Comparison of ENCODE assay signal across 8 cellular contexts in genomic region chr18:73235491-73235890, GRCh38.
DNase-seq lines count a peak whose midpoint lies in the region; ATAC-seq, FAIRE-seq and TF ChIP-seq lines count a peak whose summit lies in the region.

No MANE protein-coding gene starts in this region.

- CTCF ChIA-PET in PC-3 (lab: Charles Lee): no interaction called here

- H3K27ac ChIP-seq in PC-3 (ENCODE audit: low read length): peak overlapping the region; percentile 50
- no peak overlapping the region for H3K27ac ChIP-seq in lower lobe of right lung
- no peak overlapping the region for H3K27ac ChIP-seq in endodermal cell (ENCODE audit: low read depth, low read length)
- no peak overlapping the region for H3K27ac ChIP-seq in small intestine (ENCODE audit: low read depth in 1 of 2, low read length in 1 of 2)

- H3K9me2 ChIP-seq in PC-3 (replicated peaks; ENCODE audit: low read length): no peaks in the 10 kb centered on the region

- POLR2A ChIA-PET in PC-3 (lab: Charles Lee; ENCODE audit: unreplicated experiment): no interaction called here

- H3F3A ChIP-seq in PC-3 (ENCODE audit: low read length, unreplicated experiment): no peaks in the 10 kb centered on the region

- DNase-seq in PC-3 (peak; percentile 93), lower lobe of right lung (no peak), SHP77 (lab: John Stamatoyannopoulos, UW) (no peak), endodermal cell (no peak), SKM-1 treated with dmso at 0.1 percent for 144 hours (lab: John Stamatoyannopoulos, UW; ENCODE audit: unreplicated experiment) (no peak), small intestine (no peak)

- H2AFZ ChIP-seq in PC-3 (ENCODE audit: low read length): peak overlapping the region; percentile 43; the same call in 1 of the 2 replicates

- H3K36me3 ChIP-seq in PC-3 (ENCODE audit: low read depth, low read length) (no peaks in the 10 kb centered on the region), lower lobe of right lung (no peaks in the 10 kb centered on the region), endodermal cell (ENCODE audit: control insufficient read depth, insufficient read depth, low read length) (no peaks in the 10 kb centered on the region), small intestine (ENCODE audit: control insufficient read depth in 2 of 2, insufficient read depth in 2 of 2, low read length in 2 of 2) (no peaks in the 10 kb centered on the region)

- H3K9me3 Mint-ChIP-seq in endodermal cell: peaks cover 4% of the 10 kb centered on the region

- H3K9me3 ChIP-seq in PC-3 (ENCODE audit: low read length) (no peaks in the 10 kb centered on the region), lower lobe of right lung (no peaks in the 10 kb centered on the region), endodermal cell (ENCODE audit: control insufficient read depth, low read length) (no peaks in the 10 kb centered on the region), small intestine (ENCODE audit: control insufficient read depth, low read depth) (no peaks in the 10 kb centered on the region)

- H3K36me3 Mint-ChIP-seq in endodermal cell (ENCODE audit: low read depth): no peaks in the 10 kb centered on the region

- H3K4me1 Mint-ChIP-seq in endodermal cell: no peaks in the 10 kb centered on the region

- no peak for FAIRE-seq in small intestine (lab: Jason Lieb, UNC)

- TF ChIP-seq CTCF in PC-3 (conservative IDR thresholded peaks at IDR 0.05; ENCODE audit: low read depth, low read length): no peak
- no peak for TF ChIP-seq CTCF in lower lobe of right lung (IDR thresholded peaks at IDR 0.05)
- TF ChIP-seq CTCF in endodermal cell (conservative IDR thresholded peaks at IDR 0.05): no peak

- WGBS in endodermal cell (ENCODE audit: insufficient coverage in 1 of 2, insufficient read length in 1 of 2), 2 experiments: 85 to 92% methylated on average over 7 to 8 of the region's 8 CpGs
- 76 to 83% (median 82%) methylated on average over 8 of the region's 8 CpGs for WGBS in small intestine, 3 donors

- H3K4me1 ChIP-seq in PC-3 (ENCODE audit: insufficient read depth, low read length) (peaks cover 12% of the 10 kb centered on the region), lower lobe of right lung (no peaks in the 10 kb centered on the region), endodermal cell (ENCODE audit: control insufficient read depth, insufficient read depth, low read length) (no peaks in the 10 kb centered on the region), small intestine (ENCODE audit: control insufficient read depth in 2 of 2, insufficient read depth in 1 of 2, low read depth in 1 of 2, low read length in 1 of 2) (no peaks in the 10 kb centered on the region)

- H3K4me3 Mint-ChIP-seq in endodermal cell: no peak overlapping the region

- BruUV-seq in PC-3 (replicated peaks; lab: Mats Ljungman, UMichigan): no TSS peak

- intact Hi-C loops in PC-3 (cut with micrococcal nuclease): loop anchor here (2.0 kb wide), 1 partner anchor 47 kb away; no protein-coding TSS in a partner anchor
- intact Hi-C loops in lower lobe of right lung (cut with DNase I): no loop called here

- no peaks in the 10 kb centered on the region for H3K79me2 ChIP-seq in PC-3 (ENCODE audit: low read length)

- peak; percentile 96 for ATAC-seq in GM18517 (IDR thresholded peaks at IDR 0.05; ENCODE audit: unreplicated experiment)
- ATAC-seq in HG02588 (IDR thresholded peaks at IDR 0.05; ENCODE audit: unreplicated experiment): peak; percentile 94
- peak; percentile 100 for ATAC-seq in PC-3
- ATAC-seq in lower lobe of right lung: peak; percentile 93 to 96

- H3K27me3 ChIP-seq in PC-3 (ENCODE audit: low read length): no peaks in the 10 kb centered on the region
- H3K27me3 ChIP-seq in lower lobe of right lung (ENCODE audit: low read depth): no peaks in the 10 kb centered on the region
- H3K27me3 ChIP-seq in endodermal cell (ENCODE audit: control insufficient read depth, insufficient read depth, low read length, poor library complexity, severe bottlenecking): no peaks in the 10 kb centered on the region
- H3K27me3 ChIP-seq in small intestine (ENCODE audit: control insufficient read depth in 2 of 2, insufficient read depth in 2 of 2, low read length in 2 of 2): no peaks in the 10 kb centered on the region

- H3K4me3 ChIP-seq in PC-3 (ENCODE audit: low read length) (no peak overlapping the region), lower lobe of right lung (no peak overlapping the region), endodermal cell (ENCODE audit: low read length) (no peak overlapping the region), small intestine (ENCODE audit: low read depth in 1 of 2, low read length in 2 of 2) (no peak overlapping the region)

- no peaks in the 10 kb centered on the region for H3K27me3 Mint-ChIP-seq in endodermal cell (ENCODE audit: insufficient read depth)

- H4K20me1 ChIP-seq in PC-3 (ENCODE audit: low read length): no peaks in the 10 kb centered on the region

- no peak overlapping the region for H3K9ac ChIP-seq in PC-3 (ENCODE audit: low read length)
- no peak overlapping the region for H3K9ac ChIP-seq in endodermal cell (ENCODE audit: extremely low read depth, low read length, poor library complexity, severe bottlenecking)

- H3K4me2 ChIP-seq in PC-3 (ENCODE audit: low read length): peak overlapping the region; percentile 18

- H3K27ac Mint-ChIP-seq in endodermal cell: no peak overlapping the region
